8 cellular contexts compared by ENCODE assay signal in genomic region chr5:154755361-154756202, GRCh38. TPM values are rescaled to one million over a fixed set of nuclear protein-coding genes. Genes with fewer than 3 reads are reported as not detected.
DNase-seq lines count a peak whose midpoint lies in the region; ATAC-seq and TF ChIP-seq lines count a peak whose summit lies in the region.

LARP1 (plus strand) TSS chr5:154755377; CDS start chr5:154755758, 381 bp downstream.

- intact Hi-C loops in left colon (cut with DNase I, micrococcal nuclease), result no loop called here

- H3K27ac ChIP-seq in RWPE1, result peak within 1 kb of the TSS; percentile 87

- H3K36me3 Mint-ChIP-seq in central memory CD8-positive, alpha-beta T cell (ENCODE audit: insufficient read depth), result peaks cover 9% of the 10 kb centered on the region
- peaks cover 23% of the 10 kb centered on the region for H3K36me3 Mint-ChIP-seq in stimulated activated naive CD8-positive, alpha-beta T cell treated with anti-CD3 and anti-CD28 coated beads, Interleukin-15, Interleukin-2, amounts not matched to agents 100 ng/mL and 50 ng/mL, for 24 hours (ENCODE audit: low read depth)

- peak; percentile 49 for DNase-seq in NCI-H82 (lab: John Stamatoyannopoulos, UW)
- DNase-seq in NCI-H82 treated with DMSO at 0.1 percent for 48 hours (lab: John Stamatoyannopoulos, UW; ENCODE audit: unreplicated experiment), result no peak
- DNase-seq in RWPE1 (ENCODE audit: low spot score), result peak; percentile 37
- peak in 1 of 2 donors; percentile 20 for DNase-seq in central memory CD8-positive, alpha-beta T cell (ENCODE audit: low spot score in 2 of 2)
- peak in 1 of 2 donors; percentile 65 for DNase-seq in left colon

- peak; percentile 2 for ATAC-seq in HG02870 (IDR thresholded peaks at IDR 0.05; ENCODE audit: unreplicated experiment)
- ATAC-seq in central memory CD8-positive, alpha-beta T cell (replicated peaks; ENCODE audit: extremely low read depth, poor library complexity, severe bottlenecking), result peak; percentile 4
- peak; percentile 20 for ATAC-seq in left colon
- no peak for ATAC-seq in GM18861 (IDR thresholded peaks at IDR 0.05; ENCODE audit: unreplicated experiment)

- CTCF ChIA-PET in RWPE1 (lab: Yijun Ruan, JAX), result no interaction called here

- peaks cover 56% of the 10 kb centered on the region for H3K4me1 Mint-ChIP-seq in central memory CD8-positive, alpha-beta T cell
- H3K4me1 Mint-ChIP-seq in stimulated activated naive CD8-positive, alpha-beta T cell treated with anti-CD3 and anti-CD28 coated beads, Interleukin-15, Interleukin-2, amounts not matched to agents 100 ng/mL and 50 ng/mL, for 24 hours (ENCODE audit: low read depth), result peaks cover 53% of the 10 kb centered on the region

- TF ChIP-seq CTCF in RWPE1 (conservative IDR thresholded peaks at IDR 0.05; ENCODE audit: low read depth), result no peak

- peak within 1 kb of the TSS; percentile 95 for H3K4me3 Mint-ChIP-seq in central memory CD8-positive, alpha-beta T cell
- H3K4me3 Mint-ChIP-seq in stimulated activated naive CD8-positive, alpha-beta T cell treated with anti-CD3 and anti-CD28 coated beads, Interleukin-15, Interleukin-2, amounts not matched to agents 100 ng/mL and 50 ng/mL, for 24 hours, result peak within 1 kb of the TSS; percentile 98

- H3K9me3 Mint-ChIP-seq in central memory CD8-positive, alpha-beta T cell, result no peaks in the 10 kb centered on the region
- H3K9me3 Mint-ChIP-seq in stimulated activated naive CD8-positive, alpha-beta T cell treated with anti-CD3 and anti-CD28 coated beads, Interleukin-15, Interleukin-2, amounts not matched to agents 100 ng/mL and 50 ng/mL, for 24 hours, result no peaks in the 10 kb centered on the region

- no peaks in the 10 kb centered on the region for H3K27me3 Mint-ChIP-seq in central memory CD8-positive, alpha-beta T cell
- H3K27me3 Mint-ChIP-seq in stimulated activated naive CD8-positive, alpha-beta T cell treated with anti-CD3 and anti-CD28 coated beads, Interleukin-15, Interleukin-2, amounts not matched to agents 100 ng/mL and 50 ng/mL, for 24 hours, result no peaks in the 10 kb centered on the region

- POLR2A ChIA-PET in RWPE1 (lab: Yijun Ruan, JAX; ENCODE audit: low non-redundant PET), result no interaction called here

- H3K27ac Mint-ChIP-seq in central memory CD8-positive, alpha-beta T cell (ENCODE audit: low read depth), result peak within 1 kb of the TSS; percentile 97
- H3K27ac Mint-ChIP-seq in stimulated activated naive CD8-positive, alpha-beta T cell treated with anti-CD3 and anti-CD28 coated beads, Interleukin-15, Interleukin-2, amounts not matched to agents 100 ng/mL and 50 ng/mL, for 24 hours, result peak within 1 kb of the TSS; percentile 99

RNA-seq across cellular contexts. Expression of gene LARP1, which starts in this region (rescaled TPM):
- 100 to 1,000 TPM; 118 to 161 TPM for total RNA-seq in left colon
